In genomic region chr18:51561821-51562220, GRCh38 we compare ENCODE assay signal across 20 cellular contexts.
"Had no signal": no experiment of that assay in that cellular context is flagged by ENCODE, and none has a peak within 500 bp of the region (broad histone marks: within the 10 kb centered on the region; RNA-seq: fewer than 3 reads in every experiment).

No MANE protein-coding gene starts in this region.

- H3K4me3 Mint-ChIP-seq: activated CD8-positive, alpha-beta memory T cell treated with anti-CD3 and anti-CD28 coated beads, Interleukin-2, amount 10 ng/mL, durations not matched to agents 7 days and 5 days; activated naive CD4-positive, alpha-beta T cell treated with anti-CD3 and anti-CD28 coated beads for 36 hours; neural crest cell; stimulated activated effector memory CD8-positive, alpha-beta T cell treated with anti-CD3 and anti-CD28 coated beads, Interleukin-12 subunit alpha, Interleukin-12 subunit beta, amount 100 ng/mL, for 72 hours; T-helper 1 cell treated with Interleukin-12 subunit alpha and Interleukin-12 subunit beta and Interleukin-4 antibody, amounts not matched to agents 30 μg/mL and 1 μg/mL, for 36 hours had no signal

- H3K27ac ChIP-seq: ascending aorta, dorsolateral prefrontal cortex, gastroesophageal sphincter, left lung, prostate gland, SJSA1, stomach, upper lobe of right lung, VCaP had no signal

- DNase-seq: activated CD4-positive, alpha-beta T cell treated with anti-CD3 and anti-CD28 coated beads for 1 hour; activated CD4-positive, alpha-beta T cell treated with anti-CD3 and anti-CD28 coated beads, Interleukin-2, amount 50 U/mL, for 4 hours; activated CD8-positive, alpha-beta memory T cell treated with anti-CD3 and anti-CD28 coated beads, Interleukin-2, amount 10 ng/mL, durations not matched to agents 7 days and 5 days; activated naive CD4-positive, alpha-beta T cell treated with anti-CD3 and anti-CD28 coated beads for 36 hours; activated T-cell treated with anti-CD3 and anti-CD28 coated beads, Interleukin-2, amount 50 U/mL, for 1 hour; dorsolateral prefrontal cortex; left lung; stimulated activated CD4-positive, alpha-beta T cell treated with anti-CD3 and anti-CD28 coated beads, Interleukin-4, amount 100 ng/mL, for 24 hours; stomach; upper lobe of right lung had no signal

- H3K27me3 Mint-ChIP-seq: activated CD8-positive, alpha-beta memory T cell treated with anti-CD3 and anti-CD28 coated beads, Interleukin-2, amount 10 ng/mL, durations not matched to agents 7 days and 5 days had no signal

- H3K4me3 ChIP-seq: ascending aorta, dorsolateral prefrontal cortex, gastroesophageal sphincter, left lung, prostate gland, SJSA1, stomach, upper lobe of right lung had no signal

- H3K27ac Mint-ChIP-seq: activated CD8-positive, alpha-beta memory T cell treated with anti-CD3 and anti-CD28 coated beads, Interleukin-2, amount 10 ng/mL, durations not matched to agents 7 days and 5 days; activated naive CD4-positive, alpha-beta T cell treated with anti-CD3 and anti-CD28 coated beads for 36 hours; activated T-helper 2 cell treated with anti-CD3 and anti-CD28 coated beads, Interferon-gamma antibody, Interleukin-2, Interleukin-4, amounts not matched to agents 10 μg/mL and 5 μg/mL and 100 μg/mL, durations not matched to agents 14 hours and 24 hours and 36 hours; stimulated activated effector memory CD8-positive, alpha-beta T cell treated with anti-CD3 and anti-CD28 coated beads, Interleukin-12 subunit alpha, Interleukin-12 subunit beta, amount 100 ng/mL, for 72 hours; T-helper 1 cell treated with Interleukin-12 subunit alpha and Interleukin-12 subunit beta and Interleukin-4 antibody, amounts not matched to agents 30 μg/mL and 1 μg/mL, for 36 hours had no signal

- H3K9me3 ChIP-seq: ascending aorta, gastroesophageal sphincter, left lung, prostate gland, SJSA1, stomach, upper lobe of right lung had no signal

- H3K27me3 ChIP-seq: ascending aorta, left lung, SJSA1, stomach, upper lobe of right lung had no signal

- ATAC-seq: activated CD8-positive, alpha-beta memory T cell treated with anti-CD3 and anti-CD28 coated beads, Interleukin-2, amount 10 ng/mL, durations not matched to agents 7 days and 5 days; gastroesophageal sphincter; left lung; sciatic nerve; upper lobe of right lung had no signal

- H3K4me1 Mint-ChIP-seq: activated CD8-positive, alpha-beta memory T cell treated with anti-CD3 and anti-CD28 coated beads, Interleukin-2, amount 10 ng/mL, durations not matched to agents 7 days and 5 days; stimulated activated effector memory CD8-positive, alpha-beta T cell treated with anti-CD3 and anti-CD28 coated beads, Interleukin-12 subunit alpha, Interleukin-12 subunit beta, amount 100 ng/mL, for 72 hours had no signal

- H3K36me3 ChIP-seq: ascending aorta, gastroesophageal sphincter, left lung, prostate gland, SJSA1, stomach, upper lobe of right lung had no signal

- H3K9me3 Mint-ChIP-seq: activated naive CD4-positive, alpha-beta T cell treated with anti-CD3 and anti-CD28 coated beads for 36 hours; activated T-helper 2 cell treated with anti-CD3 and anti-CD28 coated beads, Interferon-gamma antibody, Interleukin-2, Interleukin-4, amounts not matched to agents 10 μg/mL and 5 μg/mL and 100 μg/mL, durations not matched to agents 14 hours and 24 hours and 36 hours; stimulated activated effector memory CD8-positive, alpha-beta T cell treated with anti-CD3 and anti-CD28 coated beads, Interleukin-12 subunit alpha, Interleukin-12 subunit beta, amount 100 ng/mL, for 72 hours; T-helper 1 cell treated with Interleukin-12 subunit alpha and Interleukin-12 subunit beta and Interleukin-4 antibody, amounts not matched to agents 30 μg/mL and 1 μg/mL, for 36 hours had no signal

- H3K4me1 ChIP-seq: ascending aorta, gastroesophageal sphincter, left lung, prostate gland, SJSA1, stomach, upper lobe of right lung had no signal

- H3K36me3 Mint-ChIP-seq: activated CD8-positive, alpha-beta memory T cell treated with anti-CD3 and anti-CD28 coated beads, Interleukin-2, amount 10 ng/mL, durations not matched to agents 7 days and 5 days; stimulated activated effector memory CD8-positive, alpha-beta T cell treated with anti-CD3 and anti-CD28 coated beads, Interleukin-12 subunit alpha, Interleukin-12 subunit beta, amount 100 ng/mL, for 72 hours had no signal
